ENCODE assay signal across 8 cellular contexts in the genomic region with DNA sequence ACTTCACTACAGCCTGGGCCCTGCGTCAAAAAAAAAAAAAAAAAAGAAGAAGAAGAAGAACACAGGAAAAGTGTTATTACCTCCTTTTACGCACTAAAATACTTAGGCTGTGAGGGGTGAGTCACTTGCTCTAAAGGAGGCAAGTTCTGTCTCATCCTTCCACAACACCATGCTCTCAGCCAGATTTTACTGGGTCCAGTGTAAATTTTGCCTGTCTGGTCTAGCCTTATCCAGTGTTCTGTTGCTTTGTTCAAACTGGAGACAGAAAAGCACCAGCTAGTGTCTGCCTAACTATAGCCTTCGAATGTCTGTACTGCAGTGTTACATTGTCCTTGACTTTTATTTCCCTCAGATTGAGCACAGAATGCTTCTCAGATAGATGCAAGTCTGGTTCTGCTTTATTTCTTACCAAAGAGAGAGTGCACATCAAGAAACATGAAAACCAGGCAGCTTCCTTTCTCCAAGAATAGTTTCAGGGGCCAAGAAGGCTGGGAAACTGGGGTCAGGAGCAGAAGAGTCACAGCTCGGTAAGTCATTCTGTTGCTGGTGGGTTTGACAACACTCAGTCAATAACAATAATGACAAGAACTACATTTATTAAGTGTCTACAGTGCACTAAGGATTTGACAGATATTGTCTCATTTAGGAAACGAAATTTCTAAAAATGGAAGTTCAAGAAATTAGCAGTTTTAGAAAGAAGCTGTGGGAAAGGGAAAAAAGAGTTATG. TPM values are rescaled to one million over a fixed set of nuclear protein-coding genes. Genes with fewer than 3 reads are reported as not detected.
DNase-seq lines count a peak whose midpoint lies in the region; ATAC-seq, FAIRE-seq and TF ChIP-seq lines count a peak whose summit lies in the region.

No MANE protein-coding gene starts in this region.

- intact Hi-C loops in GM12878 (cut with micrococcal nuclease; ENCODE audit: unreplicated experiment) = loop anchor here (1.0 to 10.0 kb wide), 3 partner anchors 9 to 1158 kb away; no protein-coding TSS in a partner anchor

- 2% methylated on average over 4 of the region's 5 CpGs for WGBS in GM12878 (ENCODE audit: insufficient coverage, insufficient replicate concordance, low lambda C conversion rate, missing lambda C conversion rate)

- no peak for DNase-seq in GM12878 (ENCODE audit: low read depth, low spot score)
- no peak for DNase-seq in stimulated activated effector memory CD8-positive, alpha-beta T cell treated with anti-CD3 and anti-CD28 coated beads, Interleukin-12 subunit alpha, Interleukin-12 subunit beta, amount 100 ng/mL, for 72 hours (ENCODE audit: low spot score in 2 of 2)
- DNase-seq in activated CD8-positive, alpha-beta memory T cell treated with anti-CD3 and anti-CD28 coated beads, Interleukin-2, amount 50 U/mL, for 4 hours = no peak
- no peak for DNase-seq in caudate nucleus (lab: John Stamatoyannopoulos, UW)
- no peak for DNase-seq in activated CD4-positive, alpha-beta T cell treated with anti-CD3 and anti-CD28 coated beads for 4 hours
- no peak for DNase-seq in NCI-H2081 treated with DMSO at 0.1 percent for 48 hours (lab: John Stamatoyannopoulos, UW)

- in situ Hi-C loops in GM12878 (cut with MboI) = no loop called here

- H3K79me2 ChIP-seq in GM12878 (ENCODE audit: control insufficient read depth, insufficient read depth, low read length) = no peaks in the 10 kb centered on the region

- peaks cover 6% of the 10 kb centered on the region for H3K4me1 Mint-ChIP-seq in stimulated activated effector memory CD8-positive, alpha-beta T cell treated with anti-CD3 and anti-CD28 coated beads, Interleukin-12 subunit alpha, Interleukin-12 subunit beta, amount 100 ng/mL, for 72 hours

- ATAC-seq in GM19043 (IDR thresholded peaks at IDR 0.05; ENCODE audit: low read depth, unreplicated experiment) (peak; percentile 41), HG03064 (IDR thresholded peaks at IDR 0.05; ENCODE audit: low read depth, unreplicated experiment) (peak; percentile 36), GM12878 (peak; percentile 63)
- ATAC-seq in stimulated activated effector memory CD8-positive, alpha-beta T cell treated with anti-CD3 and anti-CD28 coated beads, Interleukin-12 subunit alpha, Interleukin-12 subunit beta, amount 100 ng/mL, for 72 hours = peak; percentile 38

- no peak for TF ChIP-seq CTCF in GM12878 (IDR thresholded peaks at IDR 0.05 in 2 of 3, conservative IDR thresholded peaks at IDR 0.05 in 1 of 3; ENCODE audit: control insufficient read depth in 2 of 3, extremely low read depth in 1 of 3, insufficient read depth in 1 of 3, low read depth in 3 of 3, low read length in 3 of 3)

- RAD21 ChIA-PET in GM12878 (lab: Charles Lee; ENCODE audit: unreplicated experiment) = interaction anchor here (0.7 to 6.3 kb wide), 11 partner anchors 8 to 93 kb away, joined by 3 to 54 read pairs (median 9); no protein-coding TSS in a partner anchor

- H3K36me3 ChIP-seq in GM12878 (ENCODE audit: control insufficient read depth in 2 of 2, insufficient read depth in 2 of 2, low read length in 1 of 2) = no peaks in the 10 kb centered on the region

- H3K36me3 Mint-ChIP-seq in stimulated activated effector memory CD8-positive, alpha-beta T cell treated with anti-CD3 and anti-CD28 coated beads, Interleukin-12 subunit alpha, Interleukin-12 subunit beta, amount 100 ng/mL, for 72 hours = no peaks in the 10 kb centered on the region

- peak overlapping the region; percentile 32 for H3K4me2 ChIP-seq in GM12878 (ENCODE audit: control insufficient read depth, insufficient read depth)

- no peak overlapping the region for H3K27ac Mint-ChIP-seq in stimulated activated effector memory CD8-positive, alpha-beta T cell treated with anti-CD3 and anti-CD28 coated beads, Interleukin-12 subunit alpha, Interleukin-12 subunit beta, amount 100 ng/mL, for 72 hours

- FAIRE-seq in GM12878 (lab: Jason Lieb, UNC) = peak; percentile 44

- no peaks in the 10 kb centered on the region for H3K9me3 ChIP-seq in GM12878 (replicated peaks; ENCODE audit: control insufficient read depth, insufficient read depth, low read length)

- H3K4me3 ChIP-seq in GM12878 = 0 out of 2 replicates have a peak overlapping the region, but pooled peaks have one; percentile 11

- SMC1A ChIA-PET in GM12878 (lab: Charles Lee; ENCODE audit: uncharacterized antibody, unreplicated experiment) = interaction anchor here (1.1 to 6.5 kb wide), 13 partner anchors 10 to 1159 kb away, joined by 3 to 145 read pairs (median 8); no protein-coding TSS in a partner anchor

- H2AFZ ChIP-seq in GM12878 (ENCODE audit: control insufficient read depth, low read depth, low read length) = peak overlapping the region; percentile 35

- no peak overlapping the region for H3K4me3 Mint-ChIP-seq in stimulated activated effector memory CD8-positive, alpha-beta T cell treated with anti-CD3 and anti-CD28 coated beads, Interleukin-12 subunit alpha, Interleukin-12 subunit beta, amount 100 ng/mL, for 72 hours

- peaks cover 36% of the 10 kb centered on the region for H3K4me1 ChIP-seq in GM12878 (ENCODE audit: control insufficient read depth, insufficient read depth, low read length)

- POLR2A ChIA-PET in GM12878 (lab: Charles Lee) = interaction anchor here (0.8 to 7.1 kb wide), 6 partner anchors 9 to 62 kb away, joined by 4 to 108 read pairs (median 18); a partner anchor contains a TSS

- no peaks in the 10 kb centered on the region for H3K9me3 Mint-ChIP-seq in stimulated activated effector memory CD8-positive, alpha-beta T cell treated with anti-CD3 and anti-CD28 coated beads, Interleukin-12 subunit alpha, Interleukin-12 subunit beta, amount 100 ng/mL, for 72 hours

- H3K27ac ChIP-seq in GM12878 (ENCODE audit: control insufficient read depth, insufficient read depth) (peak overlapping the region; percentile 81), caudate nucleus (ENCODE audit: low read depth, low read length) (no peak overlapping the region)

- CTCF ChIA-PET in GM12878 (lab: Yijun Ruan, JAX) = interaction anchor here (0.8 to 5.9 kb wide), 11 partner anchors 9 to 747 kb away, joined by 3 to 68 read pairs (median 5); a partner anchor contains a TSS

- no TSS peak for BruUV-seq in GM12878 (replicated peaks; lab: Mats Ljungman, UMichigan)

- TF ChIP-seq RAD21 in GM12878 (IDR thresholded peaks at IDR 0.05; ENCODE audit: insufficient read depth, low read depth, low read length) = no peak

- no peak for TF ChIP-seq EP300 in GM12878 (IDR thresholded peaks at IDR 0.05; ENCODE audit: borderline replicate concordance in 1 of 2, control insufficient read depth in 1 of 2, low read depth in 2 of 2, low read length in 2 of 2)

- TF ChIP-seq POLR2A in GM12878 (IDR thresholded peaks at IDR 0.05; ENCODE audit: low read depth, low read length) = no peak

- peak overlapping the region; percentile 16 for H3K9ac ChIP-seq in GM12878 (ENCODE audit: control insufficient read depth, insufficient read depth, low read length)

- no peaks in the 10 kb centered on the region for H4K20me1 ChIP-seq in GM12878 (ENCODE audit: control insufficient read depth, insufficient read depth)

- H3K27me3 ChIP-seq in GM12878 (replicated peaks in 1 of 2; ENCODE audit: control insufficient read depth in 2 of 2, insufficient read depth in 2 of 2, low read length in 1 of 2) = no peaks in the 10 kb centered on the region

RNA-seq across cellular contexts. Expression of a gene that starts 3.1 kb away (rescaled TPM):
- total RNA-seq in GM12878 (2013; cell fraction: nucleolus; rRNA removed) = not detected in 2 replicates
- total RNA-seq in GM12878 (2014; rRNA removed) (not detected in 2 replicates), GM12878 (2014; rRNA removed; fragmentation: Illumina TruSeq; extraction: Trizol) (0.27 and 0.32 TPM in 2 replicates), GM12878 (2021) (not detected in 2 replicates)
- not detected for polyA plus RNA-seq in GM12878 (2011; ENCODE audit: low read depth)
- polyA plus RNA-seq in GM12878 (2011; rRNA removed) (not detected in 2 replicates), GM12878 (2014; fragmentation: Illumina TruSeq; extraction: Trizol) (not detected in 2 replicates), GM12878 (2014; fragmentation: Nextera tagmentation; extraction: Ambion mirVana) (not detected), GM12878 (2014; rRNA removed) (not detected in 2 replicates), GM12878 (2016; fragmentation: Nextera tagmentation; extraction: Ambion mirVana) (not detected)
- polyA plus RNA-seq in GM12878 (2011; cell fraction: cytosol; rRNA removed) = 0.30 TPM in 1 of 2 replicates, not detected in the other
- polyA plus RNA-seq in GM12878 (2011; cell fraction: nucleus; rRNA removed) = 0.31 and 0.48 TPM in 2 replicates
- not detected in 2 replicates for polyA plus RNA-seq in GM12878 (2012)
- polyA minus RNA-seq in GM12878 (2011; rRNA and poly(A)+ RNA removed) = 0.46 TPM in 1 of 2 replicates, not detected in the other
- polyA minus RNA-seq in GM12878 (2011; cell fraction: cytosol; rRNA and poly(A)+ RNA removed) = not detected in 2 replicates
- polyA minus RNA-seq in GM12878 (2011; cell fraction: nucleus; rRNA and poly(A)+ RNA removed) = 1.1 TPM in 1 of 2 replicates, not detected in the other

RNA-seq across cellular contexts. Expression of a gene that starts 59.2 kb away (rescaled TPM):
- total RNA-seq in GM12878 (2013; cell fraction: nucleolus; rRNA removed) = 142 and 149 TPM in 2 replicates
- total RNA-seq in GM12878 (2014; rRNA removed) = 41.3 and 45.7 TPM in 2 replicates
- total RNA-seq in GM12878 (2014; rRNA removed; fragmentation: Illumina TruSeq; extraction: Trizol) = 49.6 and 49.9 TPM in 2 replicates
- total RNA-seq in GM12878 (2021) = 39.4 and 39.5 TPM in 2 replicates
- polyA plus RNA-seq in GM12878 (2011; ENCODE audit: low read depth) = 7.7 TPM
- polyA plus RNA-seq in GM12878 (2011; rRNA removed) = 46.3 and 89.4 TPM in 2 replicates
- 16.7 TPM in 2 replicates for polyA plus RNA-seq in GM12878 (2011; cell fraction: cytosol; rRNA removed)
- 94.3 and 114 TPM in 2 replicates for polyA plus RNA-seq in GM12878 (2011; cell fraction: nucleus; rRNA removed)
- 12.0 and 12.4 TPM in 2 replicates for polyA plus RNA-seq in GM12878 (2012)
- polyA plus RNA-seq in GM12878 (2014; fragmentation: Illumina TruSeq; extraction: Trizol) = 45.3 and 60.1 TPM in 2 replicates
- 1 to 10 TPM; 6.0 to 9.4 TPM for polyA plus RNA-seq in GM12878 (2014; fragmentation: Nextera tagmentation; extraction: Ambion mirVana)
- polyA plus RNA-seq in GM12878 (2014; rRNA removed) = 27.2 and 31.5 TPM in 2 replicates
- polyA plus RNA-seq in GM12878 (2016; fragmentation: Nextera tagmentation; extraction: Ambion mirVana) = 10 to 100 TPM; 27.9 to 32.5 TPM
- 51.1 and 72.2 TPM in 2 replicates for polyA minus RNA-seq in GM12878 (2011; rRNA and poly(A)+ RNA removed)
- polyA minus RNA-seq in GM12878 (2011; cell fraction: cytosol; rRNA and poly(A)+ RNA removed) = 15.4 and 24.5 TPM in 2 replicates
- polyA minus RNA-seq in GM12878 (2011; cell fraction: nucleus; rRNA and poly(A)+ RNA removed) = 114 and 186 TPM in 2 replicates

RNA-seq across cellular contexts. Expression of a gene that starts 59.6 kb away (rescaled TPM):
- 156 and 158 TPM in 2 replicates for total RNA-seq in GM12878 (2013; cell fraction: nucleolus; rRNA removed)
- total RNA-seq in GM12878 (2014; rRNA removed) (36.1 and 48.3 TPM in 2 replicates), GM12878 (2014; rRNA removed; fragmentation: Illumina TruSeq; extraction: Trizol) (63.8 and 64.4 TPM in 2 replicates), GM12878 (2021) (40.3 and 41.5 TPM in 2 replicates)
- polyA plus RNA-seq in GM12878 (2011; ENCODE audit: low read depth) = 7.1 TPM
- polyA plus RNA-seq in GM12878 (2011; rRNA removed) (32.5 and 54.9 TPM in 2 replicates), GM12878 (2014; fragmentation: Illumina TruSeq; extraction: Trizol) (49.3 and 64.3 TPM in 2 replicates), GM12878 (2014; fragmentation: Nextera tagmentation; extraction: Ambion mirVana) (10 to 100 TPM; 12.8 to 18.9 TPM), GM12878 (2014; rRNA removed) (26.2 and 32.0 TPM in 2 replicates), GM12878 (2016; fragmentation: Nextera tagmentation; extraction: Ambion mirVana) (10 to 100 TPM; 45.5 to 55.3 TPM)
- polyA plus RNA-seq in GM12878 (2011; cell fraction: cytosol; rRNA removed) = 7.9 and 8.3 TPM in 2 replicates
- 31.6 and 34.1 TPM in 2 replicates for polyA plus RNA-seq in GM12878 (2011; cell fraction: nucleus; rRNA removed)
- polyA plus RNA-seq in GM12878 (2012) = 11.0 and 16.3 TPM in 2 replicates
- polyA minus RNA-seq in GM12878 (2011; rRNA and poly(A)+ RNA removed) = 24.8 and 35.4 TPM in 2 replicates
- polyA minus RNA-seq in GM12878 (2011; cell fraction: cytosol; rRNA and poly(A)+ RNA removed) = 7.2 and 12.1 TPM in 2 replicates
- polyA minus RNA-seq in GM12878 (2011; cell fraction: nucleus; rRNA and poly(A)+ RNA removed) = 28.9 and 43.6 TPM in 2 replicates
